ENCODE assay signal across 20 cellular contexts in genomic region chr4:184950926-184951325, GRCh38.
"Had no signal": no experiment of that assay in that cellular context is flagged by ENCODE, and none has a peak within 500 bp of the region (broad histone marks: within the 10 kb centered on the region; RNA-seq: fewer than 3 reads in every experiment).

No MANE protein-coding gene starts in this region.

- H3K9me3 Mint-ChIP-seq: activated naive CD4-positive, alpha-beta T cell treated with anti-CD3 and anti-CD28 coated beads, Interleukin-2, amount 50 U/mL, for 24 hours; activated T-helper 17 cell treated with anti-CD3 and anti-CD28 coated beads, Interleukin-2, amount 50 U/mL, for 72 hours; T-helper 1 cell treated with Interleukin-12 subunit alpha and Interleukin-12 subunit beta and Interleukin-4 antibody, amounts not matched to agents 30 μg/mL and 1 μg/mL, for 36 hours; WTC11 had no signal

- H3K4me3 ChIP-seq: breast epithelium, MG63 had no signal

- H3K4me1 ChIP-seq: breast epithelium had no signal

- DNase-seq: activated CD4-positive, alpha-beta T cell treated with anti-CD3 and anti-CD28 coated beads for 48 hours; activated CD4-positive, alpha-beta T cell treated with anti-CD3 and anti-CD28 coated beads, Interleukin-2, amount 50 U/mL, for 4 hours; activated CD4-positive, CD25-positive, alpha-beta regulatory T cell treated with anti-CD3 and anti-CD28 coated beads, Interleukin-2, amount 50 U/mL, for 72 hours; activated T-cell treated with anti-CD3 and anti-CD28 coated beads for 4 hours; activated T-cell treated with anti-CD3 and anti-CD28 coated beads, Interleukin-2, amount 50 U/mL, for 48 hours; caudate nucleus; MG63; MV-4-11; NCI-H1092 treated with DMSO at 0.1 percent for 48 hours; NCI-H1417 treated with DMSO at 0.1 percent for 48 hours; NCI-H1694; NCI-H2029; PC-3; SHP77 treated with DMSO at 0.1 percent for 48 hours had no signal

- H3K36me3 ChIP-seq: breast epithelium, MG63 had no signal

- H3K36me3 Mint-ChIP-seq: activated naive CD4-positive, alpha-beta T cell treated with anti-CD3 and anti-CD28 coated beads, Interleukin-2, amount 50 U/mL, for 24 hours; WTC11 had no signal

- H3K27me3 ChIP-seq: breast epithelium, MG63 had no signal

- H3K4me3 Mint-ChIP-seq: activated naive CD4-positive, alpha-beta T cell treated with anti-CD3 and anti-CD28 coated beads, Interleukin-2, amount 50 U/mL, for 24 hours; activated T-helper 17 cell treated with anti-CD3 and anti-CD28 coated beads, Interleukin-2, amount 50 U/mL, for 72 hours; T-helper 1 cell treated with Interleukin-12 subunit alpha and Interleukin-12 subunit beta and Interleukin-4 antibody, amounts not matched to agents 30 μg/mL and 1 μg/mL, for 36 hours; WTC11 had no signal

- H3K4me1 Mint-ChIP-seq: activated naive CD4-positive, alpha-beta T cell treated with anti-CD3 and anti-CD28 coated beads, Interleukin-2, amount 50 U/mL, for 24 hours; activated T-helper 17 cell treated with anti-CD3 and anti-CD28 coated beads, Interleukin-2, amount 50 U/mL, for 72 hours; WTC11 had no signal

- H3K27ac Mint-ChIP-seq: activated naive CD4-positive, alpha-beta T cell treated with anti-CD3 and anti-CD28 coated beads, Interleukin-2, amount 50 U/mL, for 24 hours; activated T-helper 17 cell treated with anti-CD3 and anti-CD28 coated beads, Interleukin-2, amount 50 U/mL, for 72 hours; T-helper 1 cell treated with Interleukin-12 subunit alpha and Interleukin-12 subunit beta and Interleukin-4 antibody, amounts not matched to agents 30 μg/mL and 1 μg/mL, for 36 hours; WTC11 had no signal

- H3K27ac ChIP-seq: breast epithelium, KMS-11 had no signal

- H3K9me3 ChIP-seq: breast epithelium, MG63 had no signal

- H3K4me2 ChIP-seq: KMS-11 had no signal

- ATAC-seq: activated T-helper 17 cell treated with anti-CD3 and anti-CD28 coated beads, Interleukin-2, amount 50 U/mL, for 72 hours; PC-3; WTC11 had no signal

- H3K9ac ChIP-seq: KMS-11 had no signal
